Comparison of ENCODE assay signal across 1 cellular context in genomic region chr12:46260153-46260912, GRCh38.
TF ChIP-seq lines count a peak whose summit lies in the region.

No MANE protein-coding gene starts in this region.

TF ChIP-seq in A549, 52 proteins besides CTCF, POLR2A, EP300 and RAD21 (continued from another document):
- TF ChIP-seq, protein P1, sequence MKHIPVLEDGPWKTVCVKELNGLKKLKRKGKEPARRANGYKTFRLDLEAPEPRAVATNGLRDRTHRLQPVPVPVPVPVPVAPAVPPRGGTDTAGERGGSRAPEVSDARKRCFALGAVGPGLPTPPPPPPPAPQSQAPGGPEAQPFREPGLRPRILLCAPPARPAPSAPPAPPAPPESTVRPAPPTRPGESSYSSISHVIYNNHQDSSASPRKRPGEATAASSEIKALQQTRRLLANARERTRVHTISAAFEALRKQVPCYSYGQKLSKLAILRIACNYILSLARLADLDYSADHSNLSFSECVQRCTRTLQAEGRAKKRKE (CRISPR knock-in tag; IDR thresholded peaks at IDR 0.05; ENCODE audit: low read depth): no peak
- no peak for TF ChIP-seq NPAS2 (CRISPR knock-in tag; IDR thresholded peaks at IDR 0.05; ENCODE audit: borderline replicate concordance)
